Comparison of ENCODE assay signal across 12 cellular contexts in genomic region chr4:158819942-158820786, GRCh38. TPM values are rescaled to one million over a fixed set of nuclear protein-coding genes. Genes with fewer than 3 reads are reported as not detected.
DNase-seq lines count a peak whose midpoint lies in the region; ATAC-seq and TF ChIP-seq lines count a peak whose summit lies in the region.
"Had no signal": no experiment of that assay in that cellular context is flagged by ENCODE, and none has a peak within 500 bp of the region (broad histone marks: within the 10 kb centered on the region; RNA-seq: fewer than 3 reads in every experiment).

No MANE protein-coding gene starts in this region.

- H3K4me2 ChIP-seq in GM23248 (ENCODE audit: unreplicated experiment) = no peak overlapping the region
- peak overlapping the region; percentile 41 for H3K4me2 ChIP-seq in hepatocyte
- H3K4me2 ChIP-seq in smooth muscle cell = no peak overlapping the region

- peak overlapping the region; percentile 25 for H3K4me3 Mint-ChIP-seq in T-helper 17 cell
- H3K4me3 Mint-ChIP-seq in activated CD8-positive, alpha-beta T cell treated with anti-CD3 and anti-CD28 coated beads for 36 hours = no peak overlapping the region
- H3K4me3 Mint-ChIP-seq: CD8-positive, alpha-beta T cell had no signal

- peaks cover 46% of the 10 kb centered on the region for H3K4me1 ChIP-seq in GM23248 (ENCODE audit: insufficient read depth)
- H3K4me1 ChIP-seq in hepatocyte (ENCODE audit: insufficient read depth) = peaks cover 38% of the 10 kb centered on the region
- H3K4me1 ChIP-seq in psoas muscle = peaks cover 59% of the 10 kb centered on the region
- H3K4me1 ChIP-seq in smooth muscle cell (ENCODE audit: low read depth) = peaks cover 9% of the 10 kb centered on the region

- WGBS in GM23248 (ENCODE audit: low coverage in 1 of 2, low lambda C conversion rate in 2 of 2, missing lambda C conversion rate in 2 of 2), 2 experiments = 78 to 81% methylated on average over 2 of the region's 2 CpGs
- WGBS in hepatocyte (ENCODE audit: low lambda C conversion rate, missing lambda C conversion rate) = 81% methylated on average over 2 of the region's 2 CpGs
- 39 to 49% (median 41%) methylated on average over 2 of the region's 2 CpGs for WGBS in psoas muscle, 3 donors
- WGBS in smooth muscle cell (ENCODE audit: low lambda C conversion rate) = 80% methylated on average over 2 of the region's 2 CpGs

- peak overlapping the region; percentile 54 for H3K27ac Mint-ChIP-seq in T-helper 17 cell
- H3K27ac Mint-ChIP-seq in activated CD8-positive, alpha-beta T cell treated with anti-CD3 and anti-CD28 coated beads for 36 hours = no peak overlapping the region
- H3K27ac Mint-ChIP-seq: CD8-positive, alpha-beta T cell had no signal

- H3K9me3 Mint-ChIP-seq in activated CD8-positive, alpha-beta T cell treated with anti-CD3 and anti-CD28 coated beads for 36 hours = no peaks in the 10 kb centered on the region
- H3K9me3 Mint-ChIP-seq: CD8-positive, alpha-beta T cell had no signal

- H3K36me3 ChIP-seq in GM23248 (ENCODE audit: low read depth) = no peaks in the 10 kb centered on the region
- H3K36me3 ChIP-seq in hepatocyte (replicated peaks; ENCODE audit: insufficient read depth, low read depth) = no peaks in the 10 kb centered on the region
- peaks cover 0 to 2% of the 10 kb centered on the region in 2 donors for H3K36me3 ChIP-seq in psoas muscle (ENCODE audit: insufficient read depth in 1 of 2, low read depth in 1 of 2)
- no peaks in the 10 kb centered on the region for H3K36me3 ChIP-seq in smooth muscle cell (ENCODE audit: low read depth)
- H3K36me3 ChIP-seq: suprapubic skin had no signal

- CTCF ChIA-PET in activated CD8-positive, alpha-beta T cell treated with anti-CD3 and anti-CD28 coated beads for 36 hours (lab: Charles Lee) = interaction anchor here (0.9 kb wide), 1 partner anchor 31 kb away, joined by 3 read pairs; no protein-coding TSS in a partner anchor

- no peaks in the 10 kb centered on the region for H3K9me2 ChIP-seq in GM23248 (ENCODE audit: insufficient read depth)
- no peaks in the 10 kb centered on the region for H3K9me2 ChIP-seq in hepatocyte (replicated peaks; ENCODE audit: insufficient read depth)

- no peaks in the 10 kb centered on the region for H3K27me3 Mint-ChIP-seq in T-helper 17 cell
- H3K27me3 Mint-ChIP-seq in activated CD8-positive, alpha-beta T cell treated with anti-CD3 and anti-CD28 coated beads for 36 hours = no peaks in the 10 kb centered on the region

- POLR2A ChIA-PET in activated CD8-positive, alpha-beta T cell treated with anti-CD3 and anti-CD28 coated beads for 36 hours (lab: Charles Lee) = no interaction called here

- TF ChIP-seq CTCF in hepatocyte (IDR thresholded peaks at IDR 0.05; ENCODE audit: poor library complexity) (no peak), psoas muscle (IDR thresholded peaks at IDR 0.05) (no peak), smooth muscle cell (IDR thresholded peaks at IDR 0.05; ENCODE audit: borderline replicate concordance, insufficient read depth, poor library complexity, severe bottlenecking) (no peak)
- TF ChIP-seq CTCF in activated CD8-positive, alpha-beta T cell treated with anti-CD3 and anti-CD28 coated beads for 36 hours (IDR thresholded peaks at IDR 0.05) = no peak

- no peak overlapping the region for H3K4me3 ChIP-seq in GM23248
- H3K4me3 ChIP-seq in hepatocyte = no peak overlapping the region
- H3K4me3 ChIP-seq in psoas muscle = no peak overlapping the region
- no peak overlapping the region for H3K4me3 ChIP-seq in smooth muscle cell
- H3K4me3 ChIP-seq: suprapubic skin had no signal

- H3K9ac ChIP-seq in GM23248 (no peak overlapping the region), smooth muscle cell (ENCODE audit: low read depth) (no peak overlapping the region)

- H3K4me1 Mint-ChIP-seq in T-helper 17 cell = peaks cover 40% of the 10 kb centered on the region
- H3K4me1 Mint-ChIP-seq in activated CD8-positive, alpha-beta T cell treated with anti-CD3 and anti-CD28 coated beads for 36 hours (ENCODE audit: low read depth) = peaks cover 42% of the 10 kb centered on the region

- H3K9me3 ChIP-seq in GM23248 (ENCODE audit: low read depth) (no peaks in the 10 kb centered on the region), T-helper 17 cell (ENCODE audit: control insufficient read depth, low read length, poor library complexity, severe bottlenecking) (no peaks in the 10 kb centered on the region), hepatocyte (ENCODE audit: low read depth) (no peaks in the 10 kb centered on the region), psoas muscle (no peaks in the 10 kb centered on the region), smooth muscle cell (replicated peaks; ENCODE audit: low read depth) (no peaks in the 10 kb centered on the region)
- H3K9me3 ChIP-seq: suprapubic skin had no signal

- intact Hi-C loops in psoas muscle (cut with DNase I) = no loop called here
- intact Hi-C loops in activated CD8-positive, alpha-beta T cell treated with anti-CD3 and anti-CD28 coated beads for 36 hours (cut with micrococcal nuclease) = loop anchor here (10.0 kb wide), 1 partner anchor 95 kb away; the partner anchor contains the start of gene PPID
- intact Hi-C loops in posterior cingulate gyrus (cut with DNase I) = no loop called here

- H4K20me1 ChIP-seq in GM23248 (ENCODE audit: insufficient read depth) = no peaks in the 10 kb centered on the region
- H4K20me1 ChIP-seq in hepatocyte (ENCODE audit: insufficient read depth, poor library complexity, severe bottlenecking) = no peaks in the 10 kb centered on the region
- H4K20me1 ChIP-seq in smooth muscle cell (ENCODE audit: low read depth) = no peaks in the 10 kb centered on the region

- ATAC-seq in T-helper 17 cell (no peak), psoas muscle (no peak)
- ATAC-seq in activated CD8-positive, alpha-beta T cell treated with anti-CD3 and anti-CD28 coated beads for 36 hours = no peak
- ATAC-seq: CD8-positive, alpha-beta T cell had no signal

- H3K27ac ChIP-seq in GM23248 (peak overlapping the region; percentile 40; the same call in 1 of the 2 replicates), hepatocyte (peak overlapping the region; percentile 78), psoas muscle (peak overlapping the region; percentile 85), smooth muscle cell (ENCODE audit: low read depth) (no peak overlapping the region)
- H3K27ac ChIP-seq: suprapubic skin had no signal

- DNase-seq in GM23248 (no peak), T-helper 17 cell (no peak), hepatocyte (ENCODE audit: low spot score) (no peak), psoas muscle (no peak), smooth muscle cell (lab: John Stamatoyannopoulos, UW; ENCODE audit: unreplicated experiment) (no peak), NCI-H1436 treated with DMSO at 0.1 percent for 48 hours (lab: John Stamatoyannopoulos, UW) (no peak), posterior cingulate gyrus (no peak)
- no peak for DNase-seq in activated CD8-positive, alpha-beta T cell treated with anti-CD3 and anti-CD28 coated beads for 36 hours
- DNase-seq: CD8-positive, alpha-beta T cell; NCI-H1417; NCI-H526 had no signal

- no peaks in the 10 kb centered on the region for H3K27me3 ChIP-seq in GM23248 (replicated peaks; ENCODE audit: insufficient read depth)
- H3K27me3 ChIP-seq in hepatocyte = no peaks in the 10 kb centered on the region
- no peaks in the 10 kb centered on the region for H3K27me3 ChIP-seq in psoas muscle (ENCODE audit: insufficient read depth in 3 of 3, low read length in 2 of 3)
- no peaks in the 10 kb centered on the region for H3K27me3 ChIP-seq in smooth muscle cell (ENCODE audit: low read depth)
- H3K27me3 ChIP-seq: suprapubic skin had no signal

- H3K36me3 Mint-ChIP-seq in T-helper 17 cell (ENCODE audit: low read depth) = peaks cover 4% of the 10 kb centered on the region
- no peaks in the 10 kb centered on the region for H3K36me3 Mint-ChIP-seq in activated CD8-positive, alpha-beta T cell treated with anti-CD3 and anti-CD28 coated beads for 36 hours (ENCODE audit: low read depth)
- H3K36me3 Mint-ChIP-seq: CD8-positive, alpha-beta T cell had no signal

- H3K79me2 ChIP-seq in GM23248 (ENCODE audit: insufficient read depth) (peaks cover 85% of the 10 kb centered on the region), hepatocyte (peaks cover 77% of the 10 kb centered on the region), smooth muscle cell (ENCODE audit: low read depth) (peaks cover 49% of the 10 kb centered on the region)

- in situ Hi-C loops in GM23248 (cut with MboI) = no loop called here

- peaks cover 23% of the 10 kb centered on the region for H3F3A ChIP-seq in GM23248 (ENCODE audit: insufficient read depth)
- H3F3A ChIP-seq in smooth muscle cell (ENCODE audit: low read depth) = peaks cover 7% of the 10 kb centered on the region

- H2AFZ ChIP-seq in GM23248 (no peak overlapping the region), hepatocyte (no peak overlapping the region), smooth muscle cell (ENCODE audit: low read depth) (no peak overlapping the region)

RNA-seq across cellular contexts. Expression of gene FNIP2, which starts 51.3 kb away (rescaled TPM):
- 14.4 and 22.4 TPM in 2 replicates for total RNA-seq in GM23248 (2014; rRNA removed; shearing (Covaris generic))
- polyA plus RNA-seq in GM23248 (2016; fragmentation: Nextera tagmentation; extraction: Ambion mirVana) (1.8 TPM in 2 replicates), hepatocyte (20.8 and 23.4 TPM in 2 replicates), psoas muscle (10 to 100 TPM; 15.6 to 33.3 (median 19.1) TPM), smooth muscle cell (10.4 and 11.2 TPM in 2 replicates)
- total RNA-seq in T-helper 17 cell (10 to 100 TPM in 1 of 2 donors, 1 to 10 TPM in 1; 7.7 to 11.5 TPM), hepatocyte (53.2 and 61.0 TPM in 2 replicates), psoas muscle (10 to 100 TPM; 31.5 to 92.1 (median 53.4) TPM), smooth muscle cell (27.6 and 36.3 TPM in 2 replicates)
- total RNA-seq in activated CD8-positive, alpha-beta T cell treated with anti-CD3 and anti-CD28 coated beads for 36 hours = 10 to 100 TPM; 11.2 to 11.7 TPM
